In the genomic region with DNA sequence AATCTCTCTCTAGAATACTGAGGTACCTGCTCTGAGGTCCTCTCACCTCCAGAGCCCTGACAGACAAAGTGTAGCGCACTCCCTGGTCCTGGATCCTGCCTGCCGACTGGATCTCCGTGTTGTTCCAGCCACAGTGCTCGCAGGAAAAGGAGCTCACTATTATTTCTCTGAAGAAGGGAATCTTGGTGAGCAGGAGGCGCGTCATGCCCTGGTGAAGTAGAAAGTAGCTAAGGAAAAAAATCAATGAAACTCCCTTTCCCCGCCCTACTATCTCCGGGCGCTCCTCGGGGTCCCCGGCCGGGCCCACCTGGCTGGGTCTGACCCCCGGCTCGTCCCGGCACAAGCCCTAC, we compare ENCODE assay signal across 9 cellular contexts. TPM values are rescaled to one million over a fixed set of nuclear protein-coding genes. Genes with fewer than 3 reads are reported as not detected.
DNase-seq lines count a peak whose midpoint lies in the region; ATAC-seq and TF ChIP-seq lines count a peak whose summit lies in the region.
"Had no signal": no experiment of that assay in that cellular context is flagged by ENCODE, and none has a peak within 500 bp of the region (broad histone marks: within the 10 kb centered on the region; RNA-seq: fewer than 3 reads in every experiment).

No MANE protein-coding gene starts in this region.

- H3K4me1 ChIP-seq in A673 (ENCODE audit: insufficient read depth, low read length, poor library complexity, severe bottlenecking) = peaks cover 4% of the 10 kb centered on the region
- H3K4me1 ChIP-seq in thyroid gland = peaks cover 13 to 32% of the 10 kb centered on the region in 2 donors

- H3K4me3 ChIP-seq in A673 (ENCODE audit: low read depth, low read length, poor library complexity, severe bottlenecking) (peak overlapping the region; percentile 94), H7 (ENCODE audit: insufficient read depth, low read depth, low read length) (peak overlapping the region; percentile 64), thyroid gland (replicated peaks in 1 of 3) (peak overlapping the region; percentile 84 to 93 (median 92))

- peak overlapping the region; percentile 44 to 95 for H3K27ac Mint-ChIP-seq in activated naive CD4-positive, alpha-beta T cell treated with anti-CD3 and anti-CD28 coated beads, Interleukin-2, amount 50 U/mL, for 72 hours

- intact Hi-C loops in A673 (cut with micrococcal nuclease; ENCODE audit: unreplicated experiment) = no loop called here
- intact Hi-C loops in thyroid gland (cut with DNase I) = no loop called here

- H3K9me3 Mint-ChIP-seq in activated naive CD4-positive, alpha-beta T cell treated with anti-CD3 and anti-CD28 coated beads, Interleukin-2, amount 50 U/mL, for 72 hours = no peaks in the 10 kb centered on the region

- ATAC-seq in activated naive CD4-positive, alpha-beta T cell treated with anti-CD3 and anti-CD28 coated beads, Interleukin-2, amount 50 U/mL, for 72 hours = no peak
- ATAC-seq in GM18858 (IDR thresholded peaks at IDR 0.05; ENCODE audit: unreplicated experiment) = no peak

- no TSS peak for BruUV-seq in A673 (replicated peaks; lab: Mats Ljungman, UMichigan)

- no peaks in the 10 kb centered on the region for H3K9me3 ChIP-seq in A673 (ENCODE audit: low read depth, low read length, poor library complexity, severe bottlenecking)
- H3K9me3 ChIP-seq in thyroid gland = no peaks in the 10 kb centered on the region

- 2% methylated on average over 7 to 15 of the region's 15 CpGs for WGBS in thyroid gland, 2 donors

- peaks cover 42% of the 10 kb centered on the region for H3K36me3 ChIP-seq in A673 (ENCODE audit: insufficient read depth, low read length, poor library complexity, severe bottlenecking)
- peaks cover 35% of the 10 kb centered on the region for H3K36me3 ChIP-seq in H7 (replicated peaks; ENCODE audit: control insufficient read depth, insufficient read depth, low read length)
- peaks cover 33 to 36% of the 10 kb centered on the region in 2 donors for H3K36me3 ChIP-seq in thyroid gland

- DNase-seq in A673 (ENCODE audit: low spot score) (no peak), H7 (peak; percentile 29), kidney tubule cell (ENCODE audit: low spot score) (peak; percentile 32), thyroid gland (peak in 1 of 2 donors; percentile 30), SIG-M5 treated with dmso at 0.1 percent for 504 hours (lab: John Stamatoyannopoulos, UW; ENCODE audit: unreplicated experiment) (no peak), SKM-1 treated with dmso at 0.1 percent for 144 hours (lab: John Stamatoyannopoulos, UW; ENCODE audit: unreplicated experiment) (no peak)
- no peak for DNase-seq in activated naive CD4-positive, alpha-beta T cell treated with anti-CD3 and anti-CD28 coated beads, Interleukin-2, amount 50 U/mL, for 72 hours (ENCODE audit: low spot score in 2 of 2)

- TF ChIP-seq CTCF in A673 (conservative IDR thresholded peaks at IDR 0.05; ENCODE audit: low read depth, low read length) (no peak), thyroid gland (IDR thresholded peaks at IDR 0.05) (no peak)

- CTCF ChIA-PET in A673 (lab: Charles Lee) = interaction anchor here (2.1 kb wide), 1 partner anchor 49 kb away, joined by 9 read pairs; no protein-coding TSS in a partner anchor

- POLR2A ChIA-PET in A673 (lab: Charles Lee; ENCODE audit: low non-redundant PET) = interaction anchor here (0.7 to 1.0 kb wide), 2 partner anchors 310 to 332 kb away, joined by 3 read pairs; partner anchors contain the start of gene SIK3

- H3K27me3 ChIP-seq in A673 (replicated peaks; ENCODE audit: insufficient read depth, low read depth, low read length, poor library complexity) (no peaks in the 10 kb centered on the region), H7 (ENCODE audit: control insufficient read depth, insufficient read depth, low read length) (peaks cover 6% of the 10 kb centered on the region), thyroid gland (no peaks in the 10 kb centered on the region)

- H3K36me3 Mint-ChIP-seq in activated naive CD4-positive, alpha-beta T cell treated with anti-CD3 and anti-CD28 coated beads, Interleukin-2, amount 50 U/mL, for 72 hours = peaks cover 35 to 43% of the 10 kb centered on the region in 2 donors

- H3K27ac ChIP-seq in A673 (ENCODE audit: low read depth, low read length, poor library complexity, severe bottlenecking) (peak overlapping the region; percentile 79), thyroid gland (peak overlapping the region; percentile 72 to 84 (median 82))

- TF ChIP-seq POLR2A in thyroid gland (IDR thresholded peaks at IDR 0.05) = no peak

RNA-seq across cellular contexts. Expression of gene ZPR1, which starts 0.4 kb away (rescaled TPM):
- total RNA-seq in A673 (2021) (100 and 109 TPM in 2 replicates), thyroid gland (10 to 100 TPM; 23.5 to 39.5 (median 24.0) TPM)
- total RNA-seq in H7 (2014; rRNA removed; shearing (Covaris generic)) = 66.3 and 75.0 TPM in 2 replicates
- total RNA-seq in activated naive CD4-positive, alpha-beta T cell treated with anti-CD3 and anti-CD28 coated beads, Interleukin-2, amount 50 U/mL, for 72 hours = 10 to 100 TPM; 65.0 to 78.4 TPM

RNA-seq across cellular contexts. Expression of gene APOA5, which starts 4.3 kb away (rescaled TPM):
- total RNA-seq in A673 (2021) (not detected in 2 replicates), thyroid gland (not detected)
- 0.07 and 0.11 TPM in 2 replicates for total RNA-seq in H7 (2014; rRNA removed; shearing (Covaris generic))
- total RNA-seq in activated naive CD4-positive, alpha-beta T cell treated with anti-CD3 and anti-CD28 coated beads, Interleukin-2, amount 50 U/mL, for 72 hours = not detected
- total RNA-seq: left cardiac atrium had no signal

RNA-seq across cellular contexts. Expression of gene BUD13, which starts 14.6 kb away (rescaled TPM):
- total RNA-seq in A673 (2021) (38.7 and 39.4 TPM in 2 replicates), thyroid gland (10 to 100 TPM; 15.2 to 18.7 (median 17.8) TPM)
- 31.1 and 33.2 TPM in 2 replicates for total RNA-seq in H7 (2014; rRNA removed; shearing (Covaris generic))
- total RNA-seq in activated naive CD4-positive, alpha-beta T cell treated with anti-CD3 and anti-CD28 coated beads, Interleukin-2, amount 50 U/mL, for 72 hours = 10 to 100 TPM; 29.3 to 42.9 TPM

RNA-seq across cellular contexts. Expression of gene APOA4, which starts 35.7 kb away (rescaled TPM):
- total RNA-seq in A673 (2021) (not detected in 2 replicates), thyroid gland (not detected)
- not detected in 2 replicates for total RNA-seq in H7 (2014; rRNA removed; shearing (Covaris generic))
- total RNA-seq in activated naive CD4-positive, alpha-beta T cell treated with anti-CD3 and anti-CD28 coated beads, Interleukin-2, amount 50 U/mL, for 72 hours = not detected
- total RNA-seq: left cardiac atrium had no signal

RNA-seq across cellular contexts. Expression of gene APOC3, which starts 42.3 kb away (rescaled TPM):
- not detected in 2 replicates for total RNA-seq in A673 (2021)
- total RNA-seq in H7 (2014; rRNA removed; shearing (Covaris generic)) = not detected in 2 replicates
- not detected for total RNA-seq in activated naive CD4-positive, alpha-beta T cell treated with anti-CD3 and anti-CD28 coated beads, Interleukin-2, amount 50 U/mL, for 72 hours
- total RNA-seq in thyroid gland = not detected
- total RNA-seq: left cardiac atrium had no signal

Comparison
In these comparisons a context has a peak if more than half of its experiments do, and no peak if none do; other contexts are left out.
1. DNase-seq: peak in H7 (single experiment) and kidney tubule cell (single experiment); none in A673 (single experiment), activated naive CD4-positive, alpha-beta T cell treated with anti-CD3 and anti-CD28 coated beads, Interleukin-2, amount 50 U/mL, for 72 hours (0 of 2), SIG-M5 treated with dmso at 0.1 percent for 504 hours (single experiment) and SKM-1 treated with dmso at 0.1 percent for 144 hours (single experiment).
2. Peak in every context shown above with its lines, with median percentiles within 50 percentile points of each other: H3K4me3 ChIP-seq.